ENCODE assay signal across 16 cellular contexts in genomic region chr2:226213717-226214116, GRCh38.
DNase-seq lines count a peak whose midpoint lies in the region; ATAC-seq, FAIRE-seq and TF ChIP-seq lines count a peak whose summit lies in the region.
"Had no signal": no experiment of that assay in that cellular context is flagged by ENCODE, and none has a peak within 500 bp of the region (broad histone marks: within the 10 kb centered on the region; RNA-seq: fewer than 3 reads in every experiment).

No MANE protein-coding gene starts in this region.

- no peaks in the 10 kb centered on the region for H3K27me3 Mint-ChIP-seq in H9 (ENCODE audit: low read depth)

- H3K36me3 ChIP-seq in smooth muscle cell (ENCODE audit: low read depth) (no peaks in the 10 kb centered on the region), right atrium auricular region (no peaks in the 10 kb centered on the region)
- H3K36me3 ChIP-seq: SJCRH30 had no signal

- no peak overlapping the region for H2BK5ac ChIP-seq in H9 (ENCODE audit: insufficient read length, low read length)

- no peaks in the 10 kb centered on the region; a peak in 1 of 5 replicates for H3K9me3 Mint-ChIP-seq in H9
- H3K9me3 Mint-ChIP-seq: activated B cell treated with CpG ODN at 0.5 μM for 24 hours had no signal

- H3T11ph ChIP-seq in H9 (ENCODE audit: low read length): no peak overlapping the region

- H3K4me2 ChIP-seq in smooth muscle cell: peak overlapping the region; percentile 66
- H3K4me2 ChIP-seq in H9 (ENCODE audit: insufficient read depth, insufficient read length, low read length): no peak overlapping the region

- no peaks in the 10 kb centered on the region for H3F3A ChIP-seq in smooth muscle cell (ENCODE audit: low read depth)

- H3K4me3 ChIP-seq in smooth muscle cell: no peak overlapping the region
- no peak overlapping the region for H3K4me3 ChIP-seq in right atrium auricular region
- H3K4me3 ChIP-seq: GM12878, SJCRH30 had no signal

- DNase-seq in GM04503 (ENCODE audit: low read depth): peak; percentile 85
- DNase-seq in fibroblast of the conjunctiva (ENCODE audit: low read depth): peak; percentile 21
- no peak for DNase-seq in smooth muscle cell (lab: John Stamatoyannopoulos, UW; ENCODE audit: unreplicated experiment)
- no peak for DNase-seq in right atrium auricular region (ENCODE audit: low spot score)
- DNase-seq in H9: no peak
- DNase-seq: activated B cell treated with CpG ODN at 0.5 μM for 24 hours; activated T-cell treated with anti-CD3 and anti-CD28 coated beads, Interleukin-2, amount 50 U/mL, for 1 hour; aorta; Calu3; NCI-H1436; NCI-H774; SJCRH30 had no signal

- no peaks in the 10 kb centered on the region for H3K36me3 Mint-ChIP-seq in H9 (ENCODE audit: insufficient read depth in 1 of 3, low read depth in 3 of 3)

- no peak overlapping the region for H4K5ac ChIP-seq in H9 (ENCODE audit: insufficient read length, low read depth, low read length)

- H3K14ac ChIP-seq in H9 (ENCODE audit: insufficient read depth, low read length): no peak overlapping the region

- no peak overlapping the region for H3K27ac Mint-ChIP-seq in H9
- H3K27ac Mint-ChIP-seq: activated B cell treated with CpG ODN at 0.5 μM for 24 hours had no signal

- H3K27ac ChIP-seq in smooth muscle cell (ENCODE audit: low read depth): no peak overlapping the region
- no peak overlapping the region for H3K27ac ChIP-seq in right atrium auricular region
- H3K27ac ChIP-seq in H9 (ENCODE audit: insufficient read length, low read depth, low read length): no peak overlapping the region
- H3K27ac ChIP-seq: SJCRH30 had no signal

- H2BK15ac ChIP-seq in H9 (ENCODE audit: low read depth, low read length): no peak overlapping the region

- H3K4me1 ChIP-seq in smooth muscle cell (ENCODE audit: low read depth): no peaks in the 10 kb centered on the region
- no peaks in the 10 kb centered on the region for H3K4me1 ChIP-seq in right atrium auricular region
- H3K4me1 ChIP-seq in H9 (ENCODE audit: insufficient read depth, low read length): no peaks in the 10 kb centered on the region

- no peak overlapping the region for H4K91ac ChIP-seq in H9 (ENCODE audit: insufficient read length, low read depth, low read length)

- H3K79me2 ChIP-seq in smooth muscle cell (ENCODE audit: low read depth) (no peaks in the 10 kb centered on the region), H9 (ENCODE audit: insufficient read depth, low read length) (no peaks in the 10 kb centered on the region)

- no peak overlapping the region for H2BK12ac ChIP-seq in H9 (ENCODE audit: insufficient read length, low read depth, low read length)

- H2AFZ ChIP-seq in smooth muscle cell (ENCODE audit: low read depth) (peak overlapping the region; percentile 43), H9 (ENCODE audit: low read length) (no peak overlapping the region)

- H3K23ac ChIP-seq in H9 (ENCODE audit: insufficient read length, low read depth, low read length): no peak overlapping the region

- peaks cover 2 to 6% of the 10 kb centered on the region in 2 experiments; a peak in 3 of 4 replicates for H3K4me1 Mint-ChIP-seq in H9
- H3K4me1 Mint-ChIP-seq: activated B cell treated with CpG ODN at 0.5 μM for 24 hours had no signal

- H3K27me3 ChIP-seq in smooth muscle cell (ENCODE audit: low read depth) (no peaks in the 10 kb centered on the region), right atrium auricular region (no peaks in the 10 kb centered on the region), H9 (ENCODE audit: insufficient read depth, low read length) (no peaks in the 10 kb centered on the region)
- H3K27me3 ChIP-seq: SJCRH30 had no signal

- H4K20me1 ChIP-seq in smooth muscle cell (ENCODE audit: low read depth) (no peaks in the 10 kb centered on the region), H9 (ENCODE audit: control insufficient read depth, insufficient read depth, insufficient read length) (no peaks in the 10 kb centered on the region)

- H2AK5ac ChIP-seq in H9 (ENCODE audit: insufficient read length, low read length): no peak overlapping the region

- no peak overlapping the region for H3K18ac ChIP-seq in H9 (ENCODE audit: insufficient read length, low read depth, low read length)

- FAIRE-seq in TTC549 (lab: Jason Lieb, UNC): peak; percentile 42
- FAIRE-seq: GM12878, HepG2 had no signal

- H3K4me3 Mint-ChIP-seq in H9: no peak overlapping the region
- H3K4me3 Mint-ChIP-seq: activated B cell treated with CpG ODN at 0.5 μM for 24 hours had no signal

- 29% methylated on average over 4 of the region's 4 CpGs for WGBS in smooth muscle cell (ENCODE audit: low lambda C conversion rate)
- WGBS in H9 (ENCODE audit: extremely low coverage, insufficient read length, low lambda C conversion rate): no CpG with 5 or more reads among the region's 4 CpGs

- H3K56ac ChIP-seq in H9 (ENCODE audit: insufficient read length, low read depth, low read length): no peak overlapping the region

- no peaks in the 10 kb centered on the region for H3K23me2 ChIP-seq in H9 (ENCODE audit: insufficient read length, low read depth, low read length, poor library complexity, severe bottlenecking)

- TF ChIP-seq CTCF in smooth muscle cell (IDR thresholded peaks at IDR 0.05; ENCODE audit: borderline replicate concordance, insufficient read depth, poor library complexity, severe bottlenecking) (no peak), right atrium auricular region (IDR thresholded peaks at IDR 0.05) (no peak), H9 (conservative IDR thresholded peaks at IDR 0.05) (no peak)

- H3K4ac ChIP-seq in H9 (ENCODE audit: low read depth, low read length): no peak overlapping the region

- H3K79me1 ChIP-seq in H9 (ENCODE audit: insufficient read depth, low read depth, low read length, poor library complexity, severe bottlenecking): no peaks in the 10 kb centered on the region

- H3K9me3 ChIP-seq in smooth muscle cell (replicated peaks; ENCODE audit: low read depth) (no peaks in the 10 kb centered on the region), right atrium auricular region (no peaks in the 10 kb centered on the region), H9 (ENCODE audit: control insufficient read depth, low read depth, low read length) (no peaks in the 10 kb centered on the region)
- H3K9me3 ChIP-seq: SJCRH30 had no signal

- H2BK120ac ChIP-seq in H9 (ENCODE audit: low read depth, low read length, poor library complexity, severe bottlenecking): no peak overlapping the region

- no peak overlapping the region for H2BK20ac ChIP-seq in H9 (ENCODE audit: low read depth, low read length, poor library complexity, severe bottlenecking)

- H3K9ac ChIP-seq in smooth muscle cell (ENCODE audit: low read depth) (no peak overlapping the region), H9 (ENCODE audit: extremely low read depth, insufficient read length, low read length) (no peak overlapping the region)

- ATAC-seq in HG02884 (IDR thresholded peaks at IDR 0.05; ENCODE audit: unreplicated experiment): no peak
- ATAC-seq: GM12878, HepG2 had no signal

- no peak overlapping the region for H4K8ac ChIP-seq in H9 (replicated peaks; ENCODE audit: insufficient read length, low read depth, low read length)

Comparison
In these comparisons a context has a peak if more than half of its experiments do, and no peak if none do; other contexts are left out.
1. DNase-seq: peak in GM04503 (single experiment) and fibroblast of the conjunctiva (single experiment); none in smooth muscle cell (single experiment), right atrium auricular region (single experiment) and H9 (single experiment).